Comparison of ENCODE assay signal across 1 cellular context in genomic region chr16:54587176-54587515, GRCh38.
TF ChIP-seq lines count a peak whose summit lies in the region.

No MANE protein-coding gene starts in this region.

TF ChIP-seq in H1, 55 proteins besides CTCF, POLR2A, EP300 and RAD21:
- TF ChIP-seq CBX8 (IDR thresholded peaks at IDR 0.05; ENCODE audit: borderline replicate concordance, low read depth, low read length): no peak
- no peak for TF ChIP-seq KDM5A (IDR thresholded peaks at IDR 0.05; ENCODE audit: low read length)
